In the genomic region with DNA sequence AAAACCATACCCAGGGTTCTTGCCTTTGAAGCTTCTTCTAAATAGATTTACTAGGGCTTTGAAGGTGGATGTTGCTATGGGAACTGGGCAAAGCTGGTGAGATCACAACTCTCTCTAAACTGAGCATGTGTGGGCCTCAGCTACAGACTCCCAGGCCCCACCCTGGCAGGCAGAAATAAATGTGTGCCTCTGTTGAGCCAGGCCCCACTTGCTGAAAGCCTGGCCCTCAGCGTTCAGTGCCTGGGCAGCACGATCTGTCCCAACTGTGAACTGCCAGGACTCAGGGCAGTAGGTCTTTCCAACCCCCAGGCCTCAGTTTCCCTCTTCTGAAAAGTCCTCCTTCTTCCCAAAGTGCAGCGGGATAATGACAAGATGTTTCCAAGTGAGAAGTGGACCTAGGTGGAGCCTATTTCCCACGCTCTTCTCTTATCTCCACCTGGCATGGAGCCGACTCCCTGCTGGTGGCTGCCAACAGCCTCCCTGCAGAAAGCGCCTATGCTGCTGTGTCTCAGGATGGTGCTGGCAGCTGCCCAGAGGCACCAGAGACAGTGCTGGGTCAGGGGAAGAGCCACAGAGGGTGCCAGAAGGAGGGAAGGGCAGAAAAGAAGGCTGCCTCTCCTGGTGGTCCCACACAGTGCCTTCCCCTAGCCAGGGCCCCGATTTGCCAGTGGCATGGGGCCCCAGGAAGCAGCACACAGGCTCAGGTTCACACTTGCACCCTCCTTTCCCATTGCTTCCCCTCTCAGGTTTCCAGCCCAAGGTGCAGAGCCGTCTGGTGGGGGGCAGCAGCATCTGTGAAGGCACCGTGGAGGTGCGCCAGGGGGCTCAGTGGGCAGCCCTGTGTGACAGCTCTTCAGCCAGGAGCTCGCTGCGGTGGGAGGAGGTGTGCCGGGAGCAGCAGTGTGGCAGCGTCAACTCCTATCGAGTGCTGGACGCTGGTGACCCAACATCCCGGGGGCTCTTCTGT, we compare ENCODE assay signal across 9 cellular contexts. TPM values are rescaled to one million over a fixed set of nuclear protein-coding genes. Genes with fewer than 3 reads are reported as not detected.
DNase-seq lines count a peak whose midpoint lies in the region; ATAC-seq and TF ChIP-seq lines count a peak whose summit lies in the region.
"Had no signal": no experiment of that assay in that cellular context is flagged by ENCODE, and none has a peak within 500 bp of the region (broad histone marks: within the 10 kb centered on the region; RNA-seq: fewer than 3 reads in every experiment).

No MANE protein-coding gene starts in this region.

- ATAC-seq in SK-N-SH treated with all-trans-retinoic acid at 6 μM for 48 hours (peak; percentile 61), HG02623 (IDR thresholded peaks at IDR 0.05; ENCODE audit: unreplicated experiment) (no peak), HG03457 (IDR thresholded peaks at IDR 0.05; ENCODE audit: unreplicated experiment) (no peak)

- 62 to 64% (median 63%) methylated on average over 17 of the region's 17 CpGs for WGBS in ovary, 3 donors

- H3K4me3 ChIP-seq in colonic mucosa (no peak overlapping the region), ovary (no peak overlapping the region)

- H3K4me1 ChIP-seq in colonic mucosa (no peaks in the 10 kb centered on the region), ovary (ENCODE audit: insufficient read depth) (peaks cover 10% of the 10 kb centered on the region)

- TF ChIP-seq POLR2A in ovary (IDR thresholded peaks at IDR 0.05): no peak

- no peaks in the 10 kb centered on the region for H3K36me3 ChIP-seq in colonic mucosa
- no peaks in the 10 kb centered on the region for H3K36me3 ChIP-seq in ovary

- intact Hi-C loops in colonic mucosa (cut with DNase I): loop anchor here (5.0 kb wide), 1 partner anchor 199 kb away; the partner anchor contains the start of gene TMEM132A
- intact Hi-C loops in ovary (cut with DNase I): loop anchor here in 1 of 4 donors (10.0 kb wide), 1 partner anchor 286 kb away; no protein-coding TSS in a partner anchor

- no peaks in the 10 kb centered on the region for H3K9me3 ChIP-seq in colonic mucosa
- H3K9me3 ChIP-seq in ovary: no peaks in the 10 kb centered on the region

- no peak for TF ChIP-seq CTCF in colonic mucosa (IDR thresholded peaks at IDR 0.05)
- TF ChIP-seq CTCF in ovary (IDR thresholded peaks at IDR 0.05): no peak

- no peak overlapping the region for H3K27ac ChIP-seq in colonic mucosa
- H3K27ac ChIP-seq in ovary: no peak overlapping the region

- no peak for TF ChIP-seq EP300 in ovary (IDR thresholded peaks at IDR 0.05)

- H3K27me3 ChIP-seq in colonic mucosa (no peaks in the 10 kb centered on the region), ovary (no peaks in the 10 kb centered on the region)

- peak overlapping the region in 1 of 2 donors; percentile 5 for H3K9ac ChIP-seq in colonic mucosa (ENCODE audit: low read depth in 2 of 2, low read length in 2 of 2)

- DNase-seq in ELF-1 (ENCODE audit: low read depth, low spot score) (peak; percentile 31), colonic mucosa (peak; percentile 50), ovary (peak in 4 of 5 donors; percentile 45 to 73 (median 56)), NOMO-1 treated with DMSO at 0.1 percent for 48 hours (lab: John Stamatoyannopoulos, UW; ENCODE audit: unreplicated experiment) (no peak), DMS153 treated with DMSO at 0.1 percent for 48 hours (lab: John Stamatoyannopoulos, UW; ENCODE audit: unreplicated experiment) (no peak)
- DNase-seq: NCI-H1436 treated with DMSO at 0.1 percent for 48 hours had no signal

TF ChIP-seq in SK-N-SH treated with all-trans-retinoic acid at 6 μM for 48 hours, 23 proteins besides CTCF, POLR2A, EP300 and RAD21:
- TF ChIP-seq ZNF70 (CRISPR knock-in tag; IDR thresholded peaks at IDR 0.05) (0 out of 2 replicates have a peak, but pooled peaks have one; percentile 31), ESRRG (CRISPR knock-in tag; IDR thresholded peaks at IDR 0.05) (no peak), CSRNP3 (CRISPR knock-in tag; IDR thresholded peaks at IDR 0.05) (no peak), RARB (CRISPR knock-in tag; IDR thresholded peaks at IDR 0.05) (no peak), ZNF8 (CRISPR knock-in tag; IDR thresholded peaks at IDR 0.05) (no peak), SNAI2 (CRISPR knock-in tag; IDR thresholded peaks at IDR 0.05) (no peak)

RNA-seq across cellular contexts. Expression of gene CD5, which starts 18.9 kb away (rescaled TPM):
- total RNA-seq in colonic mucosa (1 to 10 TPM; 2.1 to 2.4 TPM), ovary (1 to 10 TPM in 1 of 7 donors, under 1 TPM in 5, not detected in 1; 0.12 to 1.3 (median 0.29) TPM)
- polyA plus RNA-seq in ovary: under 1 TPM; 0.12 to 0.83 TPM

RNA-seq across cellular contexts. Expression of gene VPS37C, which starts 40.1 kb away (rescaled TPM):
- total RNA-seq in colonic mucosa (10 to 100 TPM; 26.8 to 35.4 TPM), ovary (10 to 100 TPM; 11.3 to 25.8 (median 20.7) TPM)
- polyA plus RNA-seq in ovary: 10 to 100 TPM in 1 of 2 donors, 1 to 10 TPM in 1; 7.8 to 14.0 TPM

Comparison
In these comparisons a context has a peak if more than half of its experiments do, and no peak if none do; other contexts are left out.
1. DNase-seq: peak in ELF-1 (single experiment), colonic mucosa (single experiment) and ovary (4 of 5); none in NOMO-1 treated with DMSO at 0.1 percent for 48 hours (single experiment) and DMS153 treated with DMSO at 0.1 percent for 48 hours (single experiment).